In genomic region chr11:114090225-114090624, GRCh38 we compare ENCODE assay signal across 25 cellular contexts. TPM values are rescaled to one million over a fixed set of nuclear protein-coding genes. Genes with fewer than 3 reads are reported as not detected.
DNase-seq lines count a peak whose midpoint lies in the region; ATAC-seq, FAIRE-seq and TF ChIP-seq lines count a peak whose summit lies in the region.
"Had no signal": no experiment of that assay in that cellular context is flagged by ENCODE, and none has a peak within 500 bp of the region (broad histone marks: within the 10 kb centered on the region; RNA-seq: fewer than 3 reads in every experiment).

No MANE protein-coding gene starts in this region.

- in situ Hi-C loops in HepG2 (cut with HindIII; ENCODE audit: extremely low pct_ligation_motif_present, low pct_unique_long_range_greater_than_20kb), result no loop called here

- intact Hi-C loops in right lobe of liver (cut with DNase I), result no loop called here
- intact Hi-C loops in HepG2 (cut with micrococcal nuclease; ENCODE audit: unreplicated experiment), result no loop called here
- intact Hi-C loops in right cardiac atrium (cut with DNase I), result no loop called here
- intact Hi-C loops in psoas muscle (cut with DNase I), result no loop called here
- intact Hi-C loops in aorta (cut with DNase I), result no loop called here

- no peak overlapping the region for H3K9ac ChIP-seq in HepG2 (ENCODE audit: insufficient read depth, low read depth, low read length)
- H3K9ac ChIP-seq: SK-N-SH had no signal

- H3K79me2 ChIP-seq in HepG2 (ENCODE audit: insufficient read depth, low read length), result no peaks in the 10 kb centered on the region

- peak overlapping the region in 2 of 3 donors; percentile 13 to 30 for H3K27ac ChIP-seq in right lobe of liver
- no peak overlapping the region for H3K27ac ChIP-seq in HepG2 (ENCODE audit: extremely low read length, insufficient read depth, low read length)
- peak overlapping the region; percentile 54 for H3K27ac ChIP-seq in right cardiac atrium (ENCODE audit: low read length)
- peak overlapping the region; percentile 99 for H3K27ac ChIP-seq in psoas muscle
- peak overlapping the region; percentile 8 to 73 for H3K27ac ChIP-seq in aorta (ENCODE audit: low read depth in 1 of 2, low read length in 2 of 2)
- H3K27ac ChIP-seq: foreskin keratinocyte had no signal

- TF ChIP-seq CTCF in right lobe of liver (IDR thresholded peaks at IDR 0.05) (no peak), HepG2 (CRISPR knock-in tag; IDR thresholded peaks at IDR 0.05) (no peak), psoas muscle (IDR thresholded peaks at IDR 0.05) (no peak)

- H3K4me1 ChIP-seq in right lobe of liver, result peaks cover 0 to 85% (median 34%) of the 10 kb centered on the region in 4 donors
- peaks cover 33% of the 10 kb centered on the region for H3K4me1 ChIP-seq in HepG2 (ENCODE audit: insufficient read depth, low read length)
- peaks cover 79% of the 10 kb centered on the region for H3K4me1 ChIP-seq in right cardiac atrium (ENCODE audit: control insufficient read depth, insufficient read depth, low read length)
- peaks cover 97% of the 10 kb centered on the region for H3K4me1 ChIP-seq in psoas muscle
- peaks cover 6 to 27% of the 10 kb centered on the region in 2 donors for H3K4me1 ChIP-seq in aorta (ENCODE audit: control insufficient read depth in 1 of 2, insufficient read depth in 2 of 2, low read length in 2 of 2)
- H3K4me1 ChIP-seq: foreskin keratinocyte had no signal

- ATAC-seq in right lobe of liver, result no peak
- no peak for ATAC-seq in HepG2
- ATAC-seq in right cardiac atrium, result peak in 1 of 2 donors; percentile 2
- no peak for ATAC-seq in psoas muscle
- ATAC-seq in aorta (ENCODE audit: low FRiP score), result no peak
- ATAC-seq: activated CD8-positive, alpha-beta T cell treated with anti-CD3 and anti-CD28 coated beads for 36 hours; foreskin keratinocyte; HCT116; stimulated activated naive CD8-positive, alpha-beta T cell treated with anti-CD3 and anti-CD28 coated beads, Interleukin-15, Interleukin-2, amounts not matched to agents 100 U/mL and 50 U/mL, for 24 hours had no signal

- CTCF ChIA-PET in HepG2 (lab: Yijun Ruan, JAX; ENCODE audit: low intra/inter-chr PET ratio, low total read pairs), result no interaction called here

- no peak for FAIRE-seq in HepG2 (lab: Jason Lieb, UNC)
- no peak for FAIRE-seq in GM12891 (lab: Jason Lieb, UNC)
- FAIRE-seq: RCC 7860 had no signal

- no peaks in the 10 kb centered on the region for H3K27me3 ChIP-seq in right lobe of liver
- peaks cover 1 to 4% of the 10 kb centered on the region in 2 experiments; a peak in 2 of 5 replicates for H3K27me3 ChIP-seq in HepG2 (ENCODE audit: control insufficient read depth in 1 of 2, insufficient read depth in 2 of 2, low read length in 2 of 2)
- H3K27me3 ChIP-seq in right cardiac atrium (ENCODE audit: control insufficient read depth, insufficient read depth), result no peaks in the 10 kb centered on the region
- H3K27me3 ChIP-seq in psoas muscle (ENCODE audit: insufficient read depth in 3 of 3, low read length in 2 of 3), result no peaks in the 10 kb centered on the region
- H3K27me3 ChIP-seq in aorta (ENCODE audit: control insufficient read depth in 1 of 2, insufficient read depth in 2 of 2, low read length in 1 of 2), result no peaks in the 10 kb centered on the region
- H3K27me3 ChIP-seq: foreskin keratinocyte had no signal

- no peaks in the 10 kb centered on the region for H4K20me1 ChIP-seq in HepG2 (ENCODE audit: insufficient read depth, low read length)

- H3K4me3 ChIP-seq in right lobe of liver, result no peak overlapping the region
- no peak overlapping the region for H3K4me3 ChIP-seq in HepG2 (replicated peaks in 1 of 3; ENCODE audit: insufficient read depth in 1 of 3, low read depth in 2 of 3, low read length in 3 of 3)
- H3K4me3 ChIP-seq in right cardiac atrium (ENCODE audit: low read length), result no peak overlapping the region
- peak overlapping the region; percentile 19 for H3K4me3 ChIP-seq in psoas muscle
- H3K4me3 ChIP-seq in aorta (ENCODE audit: low read length in 2 of 2), result no peak overlapping the region

- WGBS in right lobe of liver (ENCODE audit: insufficient coverage, low coverage, low lambda C conversion rate, missing lambda C conversion rate), result 61% methylated on average over 2 of the region's 4 CpGs
- WGBS in HepG2 (ENCODE audit: low lambda C conversion rate), result 26% methylated on average over 4 of the region's 4 CpGs
- 50% methylated on average over 4 of the region's 4 CpGs for WGBS in right cardiac atrium
- 28 to 44% (median 28%) methylated on average over 4 of the region's 4 CpGs for WGBS in psoas muscle, 3 donors
- WGBS in aorta, 2 donors, result 22 to 32% methylated on average over 4 of the region's 4 CpGs

- TF ChIP-seq POLR2A in right lobe of liver (IDR thresholded peaks at IDR 0.05) (no peak), HepG2 (IDR thresholded peaks at IDR 0.05; ENCODE audit: insufficient read depth in 1 of 2, low read depth in 2 of 2, low read length in 2 of 2) (no peak), GM12891 (IDR thresholded peaks at IDR 0.05; ENCODE audit: low read depth, low read length) (no peak)

- no peak overlapping the region for H3K4me2 ChIP-seq in HepG2 (ENCODE audit: low read depth, low read length)
- H3K4me2 ChIP-seq: SK-N-SH had no signal

- H2AFZ ChIP-seq in HepG2 (ENCODE audit: low read length), result no peak overlapping the region

- POLR2A ChIA-PET in HepG2 (lab: Yijun Ruan, JAX), result no interaction called here

- H3K36me3 ChIP-seq in right lobe of liver (peaks cover 0 to 22% (median 2%) of the 10 kb centered on the region in 4 donors), HepG2 (replicated peaks in 1 of 2; ENCODE audit: control insufficient read depth in 1 of 2, insufficient read depth in 2 of 2, low read length in 2 of 2) (no peaks in the 10 kb centered on the region), psoas muscle (ENCODE audit: insufficient read depth in 1 of 2, low read depth in 1 of 2) (peaks cover 4 to 9% of the 10 kb centered on the region in 2 donors), aorta (ENCODE audit: control insufficient read depth in 1 of 2, insufficient read depth in 2 of 2, low read length in 1 of 2) (peaks cover 0 to 6% of the 10 kb centered on the region in 2 donors)

- H3K9me3 ChIP-seq in right lobe of liver, result no peaks in the 10 kb centered on the region
- no peaks in the 10 kb centered on the region for H3K9me3 ChIP-seq in HepG2 (ENCODE audit: low read length)
- H3K9me3 ChIP-seq in right cardiac atrium (ENCODE audit: control insufficient read depth, low read length), result no peaks in the 10 kb centered on the region
- no peaks in the 10 kb centered on the region for H3K9me3 ChIP-seq in psoas muscle
- H3K9me3 ChIP-seq in aorta (ENCODE audit: control insufficient read depth, low read length), result no peaks in the 10 kb centered on the region
- H3K9me3 ChIP-seq: SK-N-SH had no signal

- BruUV-seq in HepG2 (replicated peaks; lab: Mats Ljungman, UMichigan), result no TSS peak

- no peak for DNase-seq in right lobe of liver
- DNase-seq in HepG2 (ENCODE audit: low spot score), result no peak
- no peak for DNase-seq in right cardiac atrium
- DNase-seq in psoas muscle, result peak in 1 of 2 donors; percentile 49
- DNase-seq in aorta, result no peak
- DNase-seq in GM12891 (ENCODE audit: insufficient read length, low spot score), result no peak
- DNase-seq in hippocampal formation (lab: John Stamatoyannopoulos, UW), result no peak
- no peak for DNase-seq in activated CD4-positive, alpha-beta T cell treated with anti-CD3 and anti-CD28 coated beads for 48 hours
- DNase-seq: ACHN; activated CD4-positive, CD25-positive, alpha-beta regulatory T cell; activated CD8-positive, alpha-beta T cell treated with anti-CD3 and anti-CD28 coated beads for 36 hours; activated naive CD4-positive, alpha-beta T cell treated with anti-CD3 and anti-CD28 coated beads, Interleukin-2, amount 10 ng/mL, durations not matched to agents 7 days and 5 days; activated T-cell treated with anti-CD3 and anti-CD28 coated beads, Interleukin-2, amount 50 U/mL, for 48 hours; CD4-positive, alpha-beta memory T cell; foreskin keratinocyte; MM.1S; NCI-H187; NCI-H446 treated with DMSO at 0.1 percent for 48 hours; NK-92 treated with Interleukin-12 subunit alpha and Interleukin-12 subunit beta, amount 100 ng/mL, for 24 hours; SK-N-SH; stimulated activated CD4-positive, alpha-beta T cell treated with anti-CD3 and anti-CD28 coated beads, Interleukin-2, amount 100 ng/mL, for 24 hours; stimulated activated naive CD8-positive, alpha-beta T cell treated with anti-CD3 and anti-CD28 coated beads, Interleukin-15, Interleukin-2, amounts not matched to agents 100 U/mL and 50 U/mL, for 24 hours; T-helper 9 cell had no signal

- TF ChIP-seq RAD21 in HepG2 (CRISPR knock-in tag; IDR thresholded peaks at IDR 0.05), result no peak

- TF ChIP-seq EP300 in HepG2 (IDR thresholded peaks at IDR 0.05; ENCODE audit: low read depth in 2 of 2, low read length in 2 of 2) (no peak), HepG2 (CRISPR knock-in tag; IDR thresholded peaks at IDR 0.05; ENCODE audit: borderline replicate concordance) (no peak)

RNA-seq across cellular contexts. Expression of gene ZBTB16, which starts 30.7 kb away (rescaled TPM):
- total RNA-seq in right lobe of liver (100 to 1,000 TPM in 2 of 6 experiments, 10 to 100 TPM in 4; 13.1 to 205 (median 52.2) TPM), HepG2 (2016; rRNA removed; fragmentation: Illumina TruSeq; extraction: Trizol) (not detected in 2 replicates), right cardiac atrium (10 to 100 TPM; 61.5 to 89.7 (median 79.4) TPM), psoas muscle (100 to 1,000 TPM in 3 of 4 donors, 10 to 100 TPM in 1; 11.7 to 299 (median 183) TPM), aorta (100 to 1,000 TPM in 1 of 2 donors, 10 to 100 TPM in 1; 54.5 to 283 TPM)
- total RNA-seq in HepG2 (2016; cell fraction: cytosol; rRNA removed; fragmentation: Illumina TruSeq; extraction: Trizol; ENCODE audit: low read depth), result not detected in 2 replicates
- not detected in 2 replicates for total RNA-seq in HepG2 (2016; cell fraction: insoluble cytoplasmic fraction; rRNA removed; fragmentation: Illumina TruSeq; extraction: Trizol)
- total RNA-seq in HepG2 (2016; cell fraction: membrane; rRNA removed; fragmentation: Illumina TruSeq; extraction: Trizol), result not detected in 2 replicates
- total RNA-seq in HepG2 (2016; cell fraction: nucleus; rRNA removed; fragmentation: Illumina TruSeq; extraction: Trizol), result not detected in 2 replicates
- polyA plus RNA-seq in HepG2 (2011; rRNA removed) (not detected in 2 replicates), right cardiac atrium (49.8 TPM), psoas muscle (10 to 100 TPM; 12.0 to 89.8 (median 45.2) TPM), aorta (10 to 100 TPM; 32.9 to 94.5 TPM)
- not detected in 2 replicates for polyA plus RNA-seq in HepG2 (2011; cell fraction: cytosol; rRNA removed)
- not detected in 2 replicates for polyA plus RNA-seq in HepG2 (2011; cell fraction: nucleus; rRNA removed)
- not detected in 2 replicates for polyA plus RNA-seq in HepG2 (2012)
- polyA plus RNA-seq in HepG2 (2016; cell fraction: cytosol; fragmentation: Illumina TruSeq; extraction: Trizol; ENCODE audit: low read depth), result not detected in 2 replicates
- not detected in 2 replicates for polyA plus RNA-seq in HepG2 (2016; cell fraction: insoluble cytoplasmic fraction; fragmentation: Illumina TruSeq; extraction: Trizol; ENCODE audit: low read depth)
- not detected in 2 replicates for polyA plus RNA-seq in HepG2 (2016; cell fraction: membrane; fragmentation: Illumina TruSeq; extraction: Trizol; ENCODE audit: low read depth)
- polyA plus RNA-seq in HepG2 (2016; cell fraction: nucleus; fragmentation: Illumina TruSeq; extraction: Trizol; ENCODE audit: insufficient read depth, low read depth), result not detected in 2 replicates
- polyA minus RNA-seq in HepG2 (2011; rRNA and poly(A)+ RNA removed; ENCODE audit: low replicate concordance), result not detected in 2 replicates
- not detected in 2 replicates for polyA minus RNA-seq in HepG2 (2011; cell fraction: cytosol; rRNA and poly(A)+ RNA removed)
- polyA minus RNA-seq in HepG2 (2011; cell fraction: nucleus; rRNA and poly(A)+ RNA removed), result not detected in 2 replicates
- polyA plus RNA-seq in GM12891 (2012; ENCODE audit: low read depth, missing spikeins), result not detected
- total RNA-seq: foreskin keratinocyte had no signal
- polyA plus RNA-seq: foreskin keratinocyte, SK-N-SH had no signal

Comparison
In these comparisons a context has a peak if more than half of its experiments do, and no peak if none do; other contexts are left out.
1. RNA of gene ZBTB16, which starts 30.7 kb away (total RNA-seq): 54.5 to 283 TPM in aorta, 11.7 to 299 TPM in psoas muscle, 61.5 to 89.7 TPM in right cardiac atrium and 13.1 to 205 TPM in right lobe of liver; not detected in HepG2; every median in the first group is over 10 times any median in the second.